Comparison of ENCODE assay signal across 1 cellular context in the genomic region with DNA sequence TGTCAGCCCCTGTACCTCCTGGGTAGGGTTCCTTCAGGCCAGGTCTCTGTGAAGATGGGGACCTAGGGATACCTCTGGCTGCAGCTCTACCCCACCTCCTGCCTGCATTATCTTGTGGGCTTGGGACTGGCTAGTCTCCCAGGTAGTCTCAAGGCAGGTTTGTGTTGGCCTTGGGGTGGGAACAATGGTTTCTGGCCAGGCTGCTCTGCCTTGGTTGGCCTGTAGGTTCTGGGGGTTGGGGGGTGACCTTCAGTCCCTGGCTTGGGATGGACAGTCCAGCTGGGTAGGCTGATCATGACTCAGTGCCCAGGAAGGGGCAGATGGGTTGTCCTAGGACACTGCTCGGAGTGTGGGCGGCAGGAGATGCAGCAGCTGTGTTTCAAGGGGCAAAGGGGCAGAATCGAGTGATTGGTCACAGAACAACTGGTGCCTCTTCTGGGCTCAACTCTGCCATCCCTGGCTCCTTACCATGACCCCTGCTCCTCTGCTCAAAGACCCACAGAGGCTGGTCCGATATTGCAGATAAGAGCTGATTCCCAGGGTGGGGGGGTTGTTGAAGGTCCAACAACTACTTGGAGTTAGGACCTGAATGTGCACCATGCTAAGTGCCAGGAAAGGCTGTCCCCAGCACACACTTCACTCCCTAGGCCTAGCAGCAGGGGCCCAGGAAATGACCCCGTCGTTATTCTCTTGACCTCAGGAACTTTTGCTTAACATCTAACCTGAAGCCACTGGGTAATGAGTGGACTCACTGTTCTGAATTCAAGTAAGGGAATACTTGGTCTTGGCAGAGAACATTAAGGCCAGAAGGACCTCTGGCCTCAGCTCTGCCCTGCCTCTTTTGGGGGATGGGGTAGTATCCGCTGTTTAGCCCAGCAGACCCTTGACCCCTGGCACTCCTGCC.
TF ChIP-seq lines count a peak whose summit lies in the region.

No MANE protein-coding gene starts in this region.

TF ChIP-seq in WTC11, 78 proteins besides CTCF, POLR2A, EP300 and RAD21 (continued from another document):
- TF ChIP-seq, protein P1, sequence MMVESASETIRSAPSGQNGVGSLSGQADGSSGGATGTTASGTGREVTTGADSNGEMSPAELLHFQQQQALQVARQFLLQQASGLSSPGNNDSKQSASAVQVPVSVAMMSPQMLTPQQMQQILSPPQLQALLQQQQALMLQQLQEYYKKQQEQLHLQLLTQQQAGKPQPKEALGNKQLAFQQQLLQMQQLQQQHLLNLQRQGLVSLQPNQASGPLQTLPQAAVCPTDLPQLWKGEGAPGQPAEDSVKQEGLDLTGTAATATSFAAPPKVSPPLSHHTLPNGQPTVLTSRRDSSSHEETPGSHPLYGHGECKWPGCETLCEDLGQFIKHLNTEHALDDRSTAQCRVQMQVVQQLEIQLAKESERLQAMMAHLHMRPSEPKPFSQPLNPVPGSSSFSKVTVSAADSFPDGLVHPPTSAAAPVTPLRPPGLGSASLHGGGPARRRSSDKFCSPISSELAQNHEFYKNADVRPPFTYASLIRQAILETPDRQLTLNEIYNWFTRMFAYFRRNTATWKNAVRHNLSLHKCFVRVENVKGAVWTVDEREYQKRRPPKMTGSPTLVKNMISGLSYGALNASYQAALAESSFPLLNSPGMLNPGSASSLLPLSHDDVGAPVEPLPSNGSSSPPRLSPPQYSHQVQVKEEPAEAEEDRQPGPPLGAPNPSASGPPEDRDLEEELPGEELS (CRISPR knock-in tag; IDR thresholded peaks at IDR 0.05): no peak
- TF ChIP-seq CREB1 (CRISPR knock-in tag; IDR thresholded peaks at IDR 0.05): no peak
- no peak for TF ChIP-seq SP1 (CRISPR knock-in tag; conservative IDR thresholded peaks at IDR 0.05)
- TF ChIP-seq, protein P2, sequence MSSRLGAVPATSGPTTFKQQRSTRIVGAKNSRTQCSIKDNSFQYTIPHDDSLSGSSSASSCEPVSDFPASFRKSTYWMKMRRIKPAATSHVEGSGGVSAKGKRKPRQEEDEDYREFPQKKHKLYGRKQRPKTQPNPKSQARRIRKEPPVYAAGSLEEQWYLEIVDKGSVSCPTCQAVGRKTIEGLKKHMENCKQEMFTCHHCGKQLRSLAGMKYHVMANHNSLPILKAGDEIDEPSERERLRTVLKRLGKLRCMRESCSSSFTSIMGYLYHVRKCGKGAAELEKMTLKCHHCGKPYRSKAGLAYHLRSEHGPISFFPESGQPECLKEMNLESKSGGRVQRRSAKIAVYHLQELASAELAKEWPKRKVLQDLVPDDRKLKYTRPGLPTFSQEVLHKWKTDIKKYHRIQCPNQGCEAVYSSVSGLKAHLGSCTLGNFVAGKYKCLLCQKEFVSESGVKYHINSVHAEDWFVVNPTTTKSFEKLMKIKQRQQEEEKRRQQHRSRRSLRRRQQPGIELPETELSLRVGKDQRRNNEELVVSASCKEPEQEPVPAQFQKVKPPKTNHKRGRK (CRISPR knock-in tag; IDR thresholded peaks at IDR 0.05; ENCODE audit: borderline replicate concordance): no peak
- TF ChIP-seq NFATC4 (CRISPR knock-in tag; IDR thresholded peaks at IDR 0.05): no peak
- TF ChIP-seq GRHL2 (CRISPR knock-in tag; IDR thresholded peaks at IDR 0.05; ENCODE audit: insufficient replicate concordance, severe bottlenecking): no peak
- TF ChIP-seq IRF2 (CRISPR knock-in tag; IDR thresholded peaks at IDR 0.05; ENCODE audit: borderline replicate concordance, low read depth): no peak
- TF ChIP-seq JAZF1 (CRISPR knock-in tag; IDR thresholded peaks at IDR 0.05): no peak
- TF ChIP-seq, protein P3, sequence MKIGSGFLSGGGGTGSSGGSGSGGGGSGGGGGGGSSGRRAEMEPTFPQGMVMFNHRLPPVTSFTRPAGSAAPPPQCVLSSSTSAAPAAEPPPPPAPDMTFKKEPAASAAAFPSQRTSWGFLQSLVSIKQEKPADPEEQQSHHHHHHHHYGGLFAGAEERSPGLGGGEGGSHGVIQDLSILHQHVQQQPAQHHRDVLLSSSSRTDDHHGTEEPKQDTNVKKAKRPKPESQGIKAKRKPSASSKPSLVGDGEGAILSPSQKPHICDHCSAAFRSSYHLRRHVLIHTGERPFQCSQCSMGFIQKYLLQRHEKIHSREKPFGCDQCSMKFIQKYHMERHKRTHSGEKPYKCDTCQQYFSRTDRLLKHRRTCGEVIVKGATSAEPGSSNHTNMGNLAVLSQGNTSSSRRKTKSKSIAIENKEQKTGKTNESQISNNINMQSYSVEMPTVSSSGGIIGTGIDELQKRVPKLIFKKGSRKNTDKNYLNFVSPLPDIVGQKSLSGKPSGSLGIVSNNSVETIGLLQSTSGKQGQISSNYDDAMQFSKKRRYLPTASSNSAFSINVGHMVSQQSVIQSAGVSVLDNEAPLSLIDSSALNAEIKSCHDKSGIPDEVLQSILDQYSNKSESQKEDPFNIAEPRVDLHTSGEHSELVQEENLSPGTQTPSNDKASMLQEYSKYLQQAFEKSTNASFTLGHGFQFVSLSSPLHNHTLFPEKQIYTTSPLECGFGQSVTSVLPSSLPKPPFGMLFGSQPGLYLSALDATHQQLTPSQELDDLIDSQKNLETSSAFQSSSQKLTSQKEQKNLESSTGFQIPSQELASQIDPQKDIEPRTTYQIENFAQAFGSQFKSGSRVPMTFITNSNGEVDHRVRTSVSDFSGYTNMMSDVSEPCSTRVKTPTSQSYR (CRISPR knock-in tag; IDR thresholded peaks at IDR 0.05): no peak
- TF ChIP-seq CREM (CRISPR knock-in tag; IDR thresholded peaks at IDR 0.05): no peak
- no peak for TF ChIP-seq NFE2L1 (CRISPR knock-in tag; IDR thresholded peaks at IDR 0.05)
- no peak for TF ChIP-seq JUN (CRISPR knock-in tag; IDR thresholded peaks at IDR 0.05)
- TF ChIP-seq, protein P4, sequence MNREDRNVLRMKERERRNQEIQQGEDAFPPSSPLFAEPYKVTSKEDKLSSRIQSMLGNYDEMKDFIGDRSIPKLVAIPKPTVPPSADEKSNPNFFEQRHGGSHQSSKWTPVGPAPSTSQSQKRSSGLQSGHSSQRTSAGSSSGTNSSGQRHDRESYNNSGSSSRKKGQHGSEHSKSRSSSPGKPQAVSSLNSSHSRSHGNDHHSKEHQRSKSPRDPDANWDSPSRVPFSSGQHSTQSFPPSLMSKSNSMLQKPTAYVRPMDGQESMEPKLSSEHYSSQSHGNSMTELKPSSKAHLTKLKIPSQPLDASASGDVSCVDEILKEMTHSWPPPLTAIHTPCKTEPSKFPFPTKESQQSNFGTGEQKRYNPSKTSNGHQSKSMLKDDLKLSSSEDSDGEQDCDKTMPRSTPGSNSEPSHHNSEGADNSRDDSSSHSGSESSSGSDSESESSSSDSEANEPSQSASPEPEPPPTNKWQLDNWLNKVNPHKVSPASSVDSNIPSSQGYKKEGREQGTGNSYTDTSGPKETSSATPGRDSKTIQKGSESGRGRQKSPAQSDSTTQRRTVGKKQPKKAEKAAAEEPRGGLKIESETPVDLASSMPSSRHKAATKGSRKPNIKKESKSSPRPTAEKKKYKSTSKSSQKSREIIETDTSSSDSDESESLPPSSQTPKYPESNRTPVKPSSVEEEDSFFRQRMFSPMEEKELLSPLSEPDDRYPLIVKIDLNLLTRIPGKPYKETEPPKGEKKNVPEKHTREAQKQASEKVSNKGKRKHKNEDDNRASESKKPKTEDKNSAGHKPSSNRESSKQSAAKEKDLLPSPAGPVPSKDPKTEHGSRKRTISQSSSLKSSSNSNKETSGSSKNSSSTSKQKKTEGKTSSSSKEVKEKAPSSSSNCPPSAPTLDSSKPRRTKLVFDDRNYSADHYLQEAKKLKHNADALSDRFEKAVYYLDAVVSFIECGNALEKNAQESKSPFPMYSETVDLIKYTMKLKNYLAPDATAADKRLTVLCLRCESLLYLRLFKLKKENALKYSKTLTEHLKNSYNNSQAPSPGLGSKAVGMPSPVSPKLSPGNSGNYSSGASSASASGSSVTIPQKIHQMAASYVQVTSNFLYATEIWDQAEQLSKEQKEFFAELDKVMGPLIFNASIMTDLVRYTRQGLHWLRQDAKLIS (CRISPR knock-in tag; IDR thresholded peaks at IDR 0.05; ENCODE audit: borderline replicate concordance): no peak
- TF ChIP-seq ZNF671 (CRISPR knock-in tag; IDR thresholded peaks at IDR 0.05): no peak
- no peak for TF ChIP-seq TEAD1 (CRISPR knock-in tag; IDR thresholded peaks at IDR 0.05)
- TF ChIP-seq, protein P5, sequence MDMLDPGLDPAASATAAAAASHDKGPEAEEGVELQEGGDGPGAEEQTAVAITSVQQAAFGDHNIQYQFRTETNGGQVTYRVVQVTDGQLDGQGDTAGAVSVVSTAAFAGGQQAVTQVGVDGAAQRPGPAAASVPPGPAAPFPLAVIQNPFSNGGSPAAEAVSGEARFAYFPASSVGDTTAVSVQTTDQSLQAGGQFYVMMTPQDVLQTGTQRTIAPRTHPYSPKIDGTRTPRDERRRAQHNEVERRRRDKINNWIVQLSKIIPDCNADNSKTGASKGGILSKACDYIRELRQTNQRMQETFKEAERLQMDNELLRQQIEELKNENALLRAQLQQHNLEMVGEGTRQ (CRISPR knock-in tag; IDR thresholded peaks at IDR 0.05): no peak
